ENCODE assay signal across 1 cellular context in the genomic region with DNA sequence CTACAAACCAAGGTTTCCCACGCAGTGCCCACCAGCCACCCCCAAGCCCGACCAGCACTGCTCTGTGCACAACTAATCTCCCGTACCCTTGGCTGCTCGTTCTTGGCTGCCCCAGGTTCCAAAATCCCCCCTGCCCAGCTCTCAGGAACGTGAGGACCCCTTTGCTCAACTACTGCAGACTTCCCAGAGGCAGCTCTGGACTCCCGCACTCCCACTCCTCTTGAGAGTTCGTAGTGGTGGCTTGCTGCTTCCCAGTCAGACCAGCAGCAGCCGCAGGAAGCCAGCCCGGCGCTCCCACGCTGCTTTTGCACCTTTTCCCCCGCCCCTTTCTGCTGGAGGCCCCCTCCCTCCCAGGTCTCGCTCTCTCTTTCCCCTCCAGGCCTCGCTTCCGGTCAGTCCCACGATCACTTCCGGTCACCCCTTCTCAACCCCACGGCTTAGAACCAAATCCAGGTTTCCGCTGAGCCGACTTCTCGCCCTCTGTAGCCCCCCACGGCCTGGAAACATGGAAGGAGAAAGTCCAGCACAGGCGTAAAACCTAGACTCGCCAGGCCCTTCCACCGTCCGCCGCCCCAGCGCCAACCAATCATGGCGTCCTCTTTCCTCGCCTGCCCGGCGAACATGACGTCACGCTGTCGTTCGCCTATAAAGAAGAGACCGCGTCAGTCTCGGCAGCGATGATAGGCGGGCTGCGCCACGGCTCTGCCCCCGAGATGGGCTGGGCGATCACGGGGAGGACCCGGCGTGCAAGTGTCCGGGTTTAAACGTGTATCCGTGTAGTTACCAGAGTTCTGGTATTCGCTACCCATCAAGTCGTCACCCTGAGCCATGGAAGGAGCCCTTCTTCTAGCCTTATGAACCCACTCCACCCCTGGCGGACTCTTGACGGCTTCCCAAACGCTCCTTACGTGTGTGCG.
TF ChIP-seq lines count a peak whose summit lies in the region.

A gene with protein sequence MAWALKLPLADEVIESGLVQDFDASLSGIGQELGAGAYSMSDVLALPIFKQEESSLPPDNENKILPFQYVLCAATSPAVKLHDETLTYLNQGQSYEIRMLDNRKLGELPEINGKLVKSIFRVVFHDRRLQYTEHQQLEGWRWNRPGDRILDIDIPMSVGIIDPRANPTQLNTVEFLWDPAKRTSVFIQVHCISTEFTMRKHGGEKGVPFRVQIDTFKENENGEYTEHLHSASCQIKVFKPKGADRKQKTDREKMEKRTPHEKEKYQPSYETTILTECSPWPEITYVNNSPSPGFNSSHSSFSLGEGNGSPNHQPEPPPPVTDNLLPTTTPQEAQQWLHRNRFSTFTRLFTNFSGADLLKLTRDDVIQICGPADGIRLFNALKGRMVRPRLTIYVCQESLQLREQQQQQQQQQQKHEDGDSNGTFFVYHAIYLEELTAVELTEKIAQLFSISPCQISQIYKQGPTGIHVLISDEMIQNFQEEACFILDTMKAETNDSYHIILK (minus strand): TSS at position 621 of the 917 bp plus-strand sequence. CDS start 713 bp downstream, outside the sequence.

TF ChIP-seq in endothelial cell of umbilical vein, 7 proteins besides CTCF, POLR2A, EP300 and RAD21:
- TF ChIP-seq GATA2 (IDR thresholded peaks at IDR 0.05; ENCODE audit: insufficient read depth, insufficient read length, low read depth, low read length) (no peak), EZH2 (IDR thresholded peaks at IDR 0.05; ENCODE audit: borderline replicate concordance, low read depth, low read length, severe bottlenecking) (no peak), POLR2AphosphoS5 (IDR thresholded peaks at IDR 0.05; ENCODE audit: insufficient read depth, low read depth, low read length) (peak; percentile 18), MYC (IDR thresholded peaks at IDR 0.05; ENCODE audit: low read depth, low read length) (no peak), FOS (IDR thresholded peaks at IDR 0.05; ENCODE audit: borderline replicate concordance, insufficient read depth, low read length) (no peak), JUN (IDR thresholded peaks at IDR 0.05; ENCODE audit: borderline replicate concordance, insufficient read depth, insufficient read length, low read depth) (peak; percentile 39)
- TF ChIP-seq, protein P1, sequence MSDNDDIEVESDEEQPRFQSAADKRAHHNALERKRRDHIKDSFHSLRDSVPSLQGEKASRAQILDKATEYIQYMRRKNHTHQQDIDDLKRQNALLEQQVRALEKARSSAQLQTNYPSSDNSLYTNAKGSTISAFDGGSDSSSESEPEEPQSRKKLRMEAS (IDR thresholded peaks at IDR 0.05; ENCODE audit: insufficient read depth, insufficient read length): peak; percentile 46
